29 cellular contexts compared by ENCODE assay signal in the genomic region with DNA sequence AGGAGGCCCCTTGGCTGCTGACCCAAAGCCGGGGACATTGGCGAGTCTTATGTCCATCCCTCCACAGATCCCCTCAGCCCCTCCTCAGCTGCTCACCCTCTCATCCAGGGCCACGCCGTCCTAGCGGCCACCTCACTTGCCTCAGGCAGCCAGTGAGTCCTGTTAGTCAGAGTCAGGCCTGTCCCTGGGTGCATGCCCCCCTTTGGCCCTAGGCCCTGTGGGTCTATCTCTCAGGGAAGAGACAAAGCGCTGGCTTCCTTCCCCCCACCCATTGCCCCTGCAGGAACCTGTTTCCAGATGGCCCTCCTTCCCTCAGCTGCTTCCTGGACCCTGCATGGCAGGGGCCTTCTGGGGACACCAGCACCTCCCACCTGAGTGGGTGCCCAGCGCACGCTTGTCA. TPM values are rescaled to one million over a fixed set of nuclear protein-coding genes. Genes with fewer than 3 reads are reported as not detected.
"Had no signal": no experiment of that assay in that cellular context is flagged by ENCODE, and none has a peak within 500 bp of the region (broad histone marks: within the 10 kb centered on the region; RNA-seq: fewer than 3 reads in every experiment).

No MANE protein-coding gene starts in this region.

- H3K9me3 ChIP-seq: colonic mucosa, gastroesophageal sphincter, right atrium auricular region, spleen, thoracic aorta had no signal

- H3K9me3 Mint-ChIP-seq: activated CD4-positive, alpha-beta memory T cell treated with anti-CD3 and anti-CD28 coated beads, Interleukin-2, amount 10 ng/mL, durations not matched to agents 7 days and 5 days; activated CD4-positive, alpha-beta T cell treated with anti-CD3 and anti-CD28 coated beads, Interleukin-2, amount 10 ng/mL, durations not matched to agents 7 days and 5 days; activated naive CD4-positive, alpha-beta T cell treated with anti-CD3 and anti-CD28 coated beads, Interleukin-2, amount 50 U/mL, for 72 hours; activated T-cell treated with anti-CD3 and anti-CD28 coated beads, Interleukin-2, amount 50 U/mL, for 24 hours; immature natural killer cell; T-helper 1 cell treated with Interleukin-12 subunit alpha and Interleukin-12 subunit beta and Interleukin-4 antibody, amounts not matched to agents 30 μg/mL and 1 μg/mL, for 36 hours; WTC11 had no signal

- H3K4me3 ChIP-seq: colonic mucosa, gastroesophageal sphincter, right atrium auricular region, spleen, thoracic aorta had no signal

- H3K27ac ChIP-seq: colonic mucosa, epithelial cell of prostate, gastroesophageal sphincter, parathyroid adenoma, right atrium auricular region, spleen, thoracic aorta had no signal

- H3K27ac Mint-ChIP-seq: activated CD4-positive, alpha-beta memory T cell treated with anti-CD3 and anti-CD28 coated beads, Interleukin-2, amount 10 ng/mL, durations not matched to agents 7 days and 5 days; activated CD4-positive, alpha-beta T cell treated with anti-CD3 and anti-CD28 coated beads, Interleukin-2, amount 10 ng/mL, durations not matched to agents 7 days and 5 days; activated naive CD4-positive, alpha-beta T cell treated with anti-CD3 and anti-CD28 coated beads, Interleukin-2, amount 50 U/mL, for 72 hours; activated T-cell treated with anti-CD3 and anti-CD28 coated beads, Interleukin-2, amount 50 U/mL, for 24 hours; immature natural killer cell; T-helper 1 cell treated with Interleukin-12 subunit alpha and Interleukin-12 subunit beta and Interleukin-4 antibody, amounts not matched to agents 30 μg/mL and 1 μg/mL, for 36 hours; WTC11 had no signal

- H3K36me3 Mint-ChIP-seq: activated naive CD4-positive, alpha-beta T cell treated with anti-CD3 and anti-CD28 coated beads, Interleukin-2, amount 50 U/mL, for 72 hours; immature natural killer cell had no signal

- H3K9ac ChIP-seq: parathyroid adenoma had no signal

- H3K4me1 ChIP-seq: colonic mucosa, gastroesophageal sphincter, parathyroid adenoma, right atrium auricular region had no signal

- H3K27me3 ChIP-seq: colonic mucosa, gastroesophageal sphincter, right atrium auricular region had no signal

- H3K36me3 ChIP-seq: colonic mucosa, gastroesophageal sphincter, right atrium auricular region, spleen, thoracic aorta had no signal

- H3K79me2 ChIP-seq: parathyroid adenoma had no signal

- DNase-seq: activated CD4-positive, alpha-beta memory T cell treated with anti-CD3 and anti-CD28 coated beads, Interleukin-2, amount 10 ng/mL, durations not matched to agents 7 days and 5 days; activated CD4-positive, alpha-beta T cell treated with anti-CD3 and anti-CD28 coated beads for 1 hour; activated CD4-positive, alpha-beta T cell treated with anti-CD3 and anti-CD28 coated beads, Interleukin-2, amount 10 ng/mL, durations not matched to agents 7 days and 5 days; activated CD8-positive, alpha-beta memory T cell treated with anti-CD3 and anti-CD28 coated beads, Interleukin-2, amount 50 U/mL, for 48 hours; activated gamma-delta T cell treated with Interleukin-2 at 50 U/mL for 16 hours; activated T-cell treated with anti-CD3 and anti-CD28 coated beads, Interleukin-2, amount 50 U/mL, for 24 hours; anterior cingulate cortex; cerebellar nuclear complex; colonic mucosa; effector CD8-positive, alpha-beta T cell; head of caudate nucleus; hippocampal formation; immature natural killer cell; kidney; left colon; mammary epithelial cell; nucleus accumbens; spleen; stimulated activated naive CD4-positive, alpha-beta T cell treated with Interleukin-2 at 50 U/mL for 16 hours; SW 1271; T1000 had no signal

- H3K4me1 Mint-ChIP-seq: WTC11 had no signal

- ATAC-seq: activated naive CD4-positive, alpha-beta T cell treated with anti-CD3 and anti-CD28 coated beads, Interleukin-2, amount 50 U/mL, for 72 hours; gastroesophageal sphincter; left colon had no signal

- H2AFZ ChIP-seq: parathyroid adenoma had no signal

- H3K4me3 Mint-ChIP-seq: activated CD4-positive, alpha-beta memory T cell treated with anti-CD3 and anti-CD28 coated beads, Interleukin-2, amount 10 ng/mL, durations not matched to agents 7 days and 5 days; activated CD4-positive, alpha-beta T cell treated with anti-CD3 and anti-CD28 coated beads, Interleukin-2, amount 10 ng/mL, durations not matched to agents 7 days and 5 days; activated T-cell treated with anti-CD3 and anti-CD28 coated beads, Interleukin-2, amount 50 U/mL, for 24 hours; T-helper 1 cell treated with Interleukin-12 subunit alpha and Interleukin-12 subunit beta and Interleukin-4 antibody, amounts not matched to agents 30 μg/mL and 1 μg/mL, for 36 hours; WTC11 had no signal

RNA-seq across cellular contexts. Expression of a gene that starts 8.6 kb away (rescaled TPM):
- total RNA-seq: activated CD4-positive, alpha-beta memory T cell treated with anti-CD3 and anti-CD28 coated beads, Interleukin-2, amount 10 ng/mL, durations not matched to agents 7 days and 5 days had no signal
- polyA plus RNA-seq: immature natural killer cell had no signal
